Comparison of ENCODE assay signal across 16 cellular contexts in genomic region chr7:1572111-1572510, GRCh38. TPM values are rescaled to one million over a fixed set of nuclear protein-coding genes. Genes with fewer than 3 reads are reported as not detected.
DNase-seq lines count a peak whose midpoint lies in the region; ATAC-seq, FAIRE-seq and TF ChIP-seq lines count a peak whose summit lies in the region.
"Had no signal": no experiment of that assay in that cellular context is flagged by ENCODE, and none has a peak within 500 bp of the region (broad histone marks: within the 10 kb centered on the region; RNA-seq: fewer than 3 reads in every experiment).

No MANE protein-coding gene starts in this region.

- ATAC-seq in HG03108 (IDR thresholded peaks at IDR 0.05; ENCODE audit: unreplicated experiment), result no peak

- H3K79me2 ChIP-seq in Loucy (ENCODE audit: insufficient read depth, low read length), result peaks cover 40% of the 10 kb centered on the region
- H3K79me2 ChIP-seq in hepatocyte, result peaks cover 21% of the 10 kb centered on the region
- H3K79me2 ChIP-seq: parathyroid adenoma had no signal

- H4K20me1 ChIP-seq in Loucy (ENCODE audit: insufficient read depth, low read length, poor library complexity, severe bottlenecking), result no peaks in the 10 kb centered on the region
- H4K20me1 ChIP-seq in hepatocyte (ENCODE audit: insufficient read depth, poor library complexity, severe bottlenecking), result no peaks in the 10 kb centered on the region

- no peaks in the 10 kb centered on the region for H3K36me3 ChIP-seq in Loucy (ENCODE audit: insufficient read depth, low read length)
- H3K36me3 ChIP-seq in hepatocyte (replicated peaks; ENCODE audit: insufficient read depth, low read depth), result no peaks in the 10 kb centered on the region
- H3K36me3 ChIP-seq in spleen, result peaks cover 0 to 16% (median 9%) of the 10 kb centered on the region in 6 donors

- TF ChIP-seq POLR2A in spleen (IDR thresholded peaks at IDR 0.05), result no peak

- TF ChIP-seq CTCF in Loucy (conservative IDR thresholded peaks at IDR 0.05; ENCODE audit: low read length) (no peak), hepatocyte (IDR thresholded peaks at IDR 0.05; ENCODE audit: poor library complexity) (no peak), spleen (IDR thresholded peaks at IDR 0.05 in 8 of 11, conservative IDR thresholded peaks at IDR 0.05 in 3 of 11) (no peak)

- H3K4me1 Mint-ChIP-seq in activated CD4-positive, alpha-beta T cell treated with anti-CD3 and anti-CD28 coated beads, Interleukin-2, amount 10 ng/mL, durations not matched to agents 24 days and 14 days, result peaks cover 26% of the 10 kb centered on the region

- no peak for FAIRE-seq in RCC 7860 (lab: Jason Lieb, UNC)

- DNase-seq in activated CD4-positive, alpha-beta T cell treated with anti-CD3 and anti-CD28 coated beads, Interleukin-2, amount 10 ng/mL, durations not matched to agents 24 days and 14 days, result no peak
- DNase-seq in activated CD4-positive, alpha-beta T cell treated with anti-CD3 and anti-CD28 coated beads, Interleukin-2, amount 50 U/mL, for 4 hours, result no peak
- DNase-seq in hepatocyte (ENCODE audit: low spot score) (no peak), spleen (no peak), RCC 7860 (ENCODE audit: low spot score) (no peak), A172 (ENCODE audit: low spot score) (no peak)
- DNase-seq: 8988T; activated CD4-positive, alpha-beta T cell treated with anti-CD3 and anti-CD28 coated beads for 4 hours; activated effector memory CD4-positive, alpha-beta T cell treated with anti-CD3 and anti-CD28 coated beads, Interleukin-2, amount 50 U/mL, for 16 hours; foreskin melanocyte; SHP77 had no signal

- H3K4me3 ChIP-seq in Loucy (ENCODE audit: low read length, poor library complexity, severe bottlenecking) (no peak overlapping the region), hepatocyte (no peak overlapping the region), spleen (no peak overlapping the region)
- H3K4me3 ChIP-seq: thoracic aorta had no signal

- H3K27me3 ChIP-seq in Loucy (ENCODE audit: insufficient read depth, low read length, poor library complexity, severe bottlenecking) (no peaks in the 10 kb centered on the region), hepatocyte (no peaks in the 10 kb centered on the region), spleen (replicated peaks in 1 of 7) (no peaks in the 10 kb centered on the region)

- H3K4me3 Mint-ChIP-seq in activated CD4-positive, alpha-beta T cell treated with anti-CD3 and anti-CD28 coated beads, Interleukin-2, amount 10 ng/mL, durations not matched to agents 24 days and 14 days, result peak overlapping the region; percentile 95

- H3K27ac Mint-ChIP-seq in activated CD4-positive, alpha-beta T cell treated with anti-CD3 and anti-CD28 coated beads, Interleukin-2, amount 10 ng/mL, durations not matched to agents 24 days and 14 days, result no peak overlapping the region
- H3K27ac Mint-ChIP-seq: T-helper 2 cell treated with Interferon-gamma antibody and Interleukin-4, amounts not matched to agents 5 μg/mL and 100 μg/mL, for 36 hours had no signal

- H2AFZ ChIP-seq in Loucy (ENCODE audit: low read length) (no peak overlapping the region), hepatocyte (no peak overlapping the region)
- H2AFZ ChIP-seq: parathyroid adenoma had no signal

- 64% methylated on average over 5 of the region's 5 CpGs for WGBS in hepatocyte (ENCODE audit: low lambda C conversion rate, missing lambda C conversion rate)
- WGBS in spleen, 5 donors, result 88 to 94% (median 91%) methylated on average over 5 of the region's 5 CpGs

- H3F3A ChIP-seq in Loucy (ENCODE audit: low read depth), result 0 out of 2 replicates have a peak, but pooled peaks cover 3% of the 10 kb centered on the region

- H3K9ac ChIP-seq in Loucy (ENCODE audit: low read depth, low read length, poor library complexity, severe bottlenecking), result no peak overlapping the region
- H3K9ac ChIP-seq: parathyroid adenoma had no signal

- no peaks in the 10 kb centered on the region for H3K9me2 ChIP-seq in Loucy (replicated peaks; ENCODE audit: low read depth, low read length)
- H3K9me2 ChIP-seq in hepatocyte (replicated peaks; ENCODE audit: insufficient read depth), result no peaks in the 10 kb centered on the region

- H3K36me3 Mint-ChIP-seq in activated CD4-positive, alpha-beta T cell treated with anti-CD3 and anti-CD28 coated beads, Interleukin-2, amount 10 ng/mL, durations not matched to agents 24 days and 14 days (ENCODE audit: low read depth), result peaks cover 20% of the 10 kb centered on the region

- peak overlapping the region; percentile 99 for H3K27ac ChIP-seq in hepatocyte
- H3K27ac ChIP-seq in spleen, result peak overlapping the region in 7 of 8 donors; percentile 85 to 99 (median 95)
- H3K27ac ChIP-seq: parathyroid adenoma, thoracic aorta had no signal

- intact Hi-C loops in activated CD4-positive, alpha-beta T cell treated with anti-CD3 and anti-CD28 coated beads, Interleukin-2, amount 10 ng/mL, durations not matched to agents 24 days and 14 days (cut with micrococcal nuclease), result no loop called here
- intact Hi-C loops in spleen (cut with DNase I; ENCODE audit: low total_unique reads), result loop anchor here (10.0 kb wide), 1 partner anchor 633 kb away; no protein-coding TSS in a partner anchor

- H3K4me1 ChIP-seq in Loucy (ENCODE audit: insufficient read depth, low read length, poor library complexity, severe bottlenecking) (peaks cover 8% of the 10 kb centered on the region), hepatocyte (ENCODE audit: insufficient read depth) (peaks cover 31% of the 10 kb centered on the region), spleen (peaks cover 15 to 49% (median 37%) of the 10 kb centered on the region in 6 donors)
- H3K4me1 ChIP-seq: parathyroid adenoma had no signal

- no peaks in the 10 kb centered on the region for H3K9me3 Mint-ChIP-seq in activated CD4-positive, alpha-beta T cell treated with anti-CD3 and anti-CD28 coated beads, Interleukin-2, amount 10 ng/mL, durations not matched to agents 24 days and 14 days
- H3K9me3 Mint-ChIP-seq: T-helper 2 cell treated with Interferon-gamma antibody and Interleukin-4, amounts not matched to agents 5 μg/mL and 100 μg/mL, for 36 hours had no signal

- no peaks in the 10 kb centered on the region for H3K27me3 Mint-ChIP-seq in activated CD4-positive, alpha-beta T cell treated with anti-CD3 and anti-CD28 coated beads, Interleukin-2, amount 10 ng/mL, durations not matched to agents 24 days and 14 days

- H3K9me3 ChIP-seq in Loucy (ENCODE audit: insufficient read depth, low read depth, low read length), result no peaks in the 10 kb centered on the region
- no peaks in the 10 kb centered on the region for H3K9me3 ChIP-seq in hepatocyte (ENCODE audit: low read depth)
- H3K9me3 ChIP-seq in spleen, result no peaks in the 10 kb centered on the region
- H3K9me3 ChIP-seq: thoracic aorta had no signal

- H3K4me2 ChIP-seq in Loucy (ENCODE audit: low read depth, low read length, poor library complexity, severe bottlenecking) (peak overlapping the region; percentile 68), hepatocyte (peak overlapping the region; percentile 99)

RNA-seq across cellular contexts. Expression of gene PSMG3, which starts 2.3 kb away (rescaled TPM):
- 58.0 and 58.5 TPM in 2 replicates for total RNA-seq in activated CD4-positive, alpha-beta T cell treated with anti-CD3 and anti-CD28 coated beads, Interleukin-2, amount 10 ng/mL, durations not matched to agents 24 days and 14 days
- total RNA-seq in hepatocyte (27.5 and 42.7 TPM in 2 replicates), spleen (10 to 100 TPM; 18.2 to 41.1 (median 23.0) TPM)
- polyA plus RNA-seq in hepatocyte (44.8 and 60.3 TPM in 2 replicates), spleen (10 to 100 TPM; 84.5 to 89.9 (median 86.7) TPM)
- total RNA-seq in A172 (2014; rRNA removed; shearing (Covaris generic)), result 91.0 and 138 TPM in 2 replicates

RNA-seq across cellular contexts. Expression of gene TMEM184A, which starts 16.1 kb away (rescaled TPM):
- total RNA-seq in activated CD4-positive, alpha-beta T cell treated with anti-CD3 and anti-CD28 coated beads, Interleukin-2, amount 10 ng/mL, durations not matched to agents 24 days and 14 days, result not detected in 2 replicates
- total RNA-seq in hepatocyte (14.5 and 23.4 TPM in 2 replicates), spleen (under 1 TPM in 3 of 7 donors, not detected in 4; 0.17 to 0.39 (median 0.28) TPM)
- polyA plus RNA-seq in hepatocyte (18.6 and 24.7 TPM in 2 replicates), spleen (under 1 TPM; 0.09 to 0.26 (median 0.15) TPM)
- 2.7 and 3.6 TPM in 2 replicates for total RNA-seq in A172 (2014; rRNA removed; shearing (Covaris generic))

RNA-seq across cellular contexts. Expression of gene MAFK, which starts 41.6 kb away (rescaled TPM):
- 42.9 and 45.5 TPM in 2 replicates for total RNA-seq in activated CD4-positive, alpha-beta T cell treated with anti-CD3 and anti-CD28 coated beads, Interleukin-2, amount 10 ng/mL, durations not matched to agents 24 days and 14 days
- 14.6 and 24.0 TPM in 2 replicates for total RNA-seq in hepatocyte
- 4.4 and 7.8 TPM in 2 replicates for polyA plus RNA-seq in hepatocyte
- 10 to 100 TPM; 11.2 to 36.6 (median 27.0) TPM for total RNA-seq in spleen
- polyA plus RNA-seq in spleen, result 10 to 100 TPM in 2 of 3 donors, 1 to 10 TPM in 1; 8.9 to 30.4 (median 10.3) TPM
- total RNA-seq in A172 (2014; rRNA removed; shearing (Covaris generic)), result 49.6 and 54.3 TPM in 2 replicates
